8 cellular contexts compared by ENCODE assay signal in the genomic region with DNA sequence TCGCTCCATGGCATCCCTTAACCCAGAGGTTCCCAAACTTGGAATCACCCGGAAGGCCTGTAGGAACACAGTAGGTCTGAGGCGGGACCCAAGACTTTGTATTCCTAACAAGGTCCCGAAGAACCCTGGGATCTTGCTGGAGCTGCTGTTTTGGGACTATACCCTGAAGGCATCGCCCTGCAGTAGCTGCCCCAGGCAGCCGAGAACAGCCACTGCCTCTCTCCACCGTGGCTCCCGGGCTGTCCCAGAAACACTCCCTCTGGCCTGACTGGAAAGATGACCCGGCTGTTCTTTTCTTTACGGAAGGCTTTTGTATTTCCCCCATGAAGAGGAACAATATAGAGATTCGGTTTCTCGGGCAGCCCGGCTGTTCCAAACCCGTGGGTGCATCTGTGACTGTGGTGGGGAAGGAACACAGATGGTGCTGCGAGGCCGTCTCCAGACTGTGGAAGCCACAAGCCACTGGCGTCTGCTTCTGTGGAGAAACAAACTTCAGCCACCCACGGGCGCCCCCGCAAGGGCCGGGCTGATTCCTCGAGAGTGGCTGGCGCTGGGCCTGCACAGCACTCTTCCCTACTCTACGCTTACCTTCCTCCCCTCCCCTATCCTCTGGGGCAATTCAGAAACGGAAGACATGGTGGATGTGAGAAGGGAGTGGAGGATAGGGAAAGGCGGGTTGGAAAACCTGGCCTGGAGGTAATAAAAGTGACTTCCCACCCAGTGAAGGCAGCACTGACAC. TPM values are rescaled to one million over a fixed set of nuclear protein-coding genes. Genes with fewer than 3 reads are reported as not detected.
A peak's percentile ranks its signal among the peaks of the same experiment; 100 is the strongest.
DNase-seq lines count a peak whose midpoint lies in the region; ATAC-seq, FAIRE-seq and TF ChIP-seq lines count a peak whose summit lies in the region.

No MANE protein-coding gene starts in this region.

- H3K9me3 ChIP-seq in ES-I3 (ENCODE audit: control insufficient read depth, insufficient read depth, low read length) (no peaks in the 10 kb centered on the region), pancreas (no peaks in the 10 kb centered on the region)

- H3K27ac ChIP-seq in pancreas = no peak overlapping the region

- DNase-seq in NCI-H2171 treated with DMSO at 0.1 percent for 48 hours (lab: John Stamatoyannopoulos, UW) = peak; percentile 94
- peak; percentile 5 to 30 for DNase-seq in foreskin fibroblast
- peak in 2 of 6 donors; percentile 45 to 63 for DNase-seq in pancreas
- DNase-seq in SIG-M5 (lab: John Stamatoyannopoulos, UW) = no peak
- DNase-seq in stimulated activated CD4-positive, alpha-beta T cell treated with anti-CD3 and anti-CD28 coated beads, Interleukin-4, amount 100 ng/mL, for 24 hours = no peak
- no peak for DNase-seq in urothelium cell line (ENCODE audit: low spot score)
- no peak for DNase-seq in NOMO-1 treated with dmso at 0.1 percent for 144 hours (lab: John Stamatoyannopoulos, UW; ENCODE audit: unreplicated experiment)

- peak; percentile 35 to 85 (median 64) for ATAC-seq in pancreas

- 31 to 42% methylated on average over 26 of the region's 26 CpGs for WGBS in pancreas, 2 donors

- H3K27me3 ChIP-seq in pancreas = no peaks in the 10 kb centered on the region

- FAIRE-seq in pancreas (lab: Jason Lieb, UNC) = no peak
- no peak for FAIRE-seq in urothelium cell line (lab: Jason Lieb, UNC)

- peaks cover 25% of the 10 kb centered on the region for H3K4me1 ChIP-seq in ES-I3 (ENCODE audit: insufficient read depth, low read length)
- H3K4me1 ChIP-seq in pancreas = no peaks in the 10 kb centered on the region

- peak overlapping the region; percentile 72 for H3K9ac ChIP-seq in ES-I3 (ENCODE audit: low read depth, low read length)

- intact Hi-C loops in pancreas (cut with DNase I) = no loop called here

- H3K4me3 ChIP-seq in foreskin fibroblast (ENCODE audit: low read depth in 1 of 2, low read length in 2 of 2) (no peak overlapping the region), pancreas (peak overlapping the region in 1 of 4 donors; percentile 17)

- TF ChIP-seq CTCF in foreskin fibroblast (IDR thresholded peaks at IDR 0.05; ENCODE audit: low read depth, low read length) (no peak), pancreas (IDR thresholded peaks at IDR 0.05) (no peak)

- H3K36me3 ChIP-seq in ES-I3 (ENCODE audit: insufficient read depth, low read length) (no peaks in the 10 kb centered on the region; the same call in 1 of the 2 replicates), pancreas (no peaks in the 10 kb centered on the region)

RNA-seq across cellular contexts. Expression of a gene that starts 33.8 kb away (rescaled TPM):
- 1 to 10 TPM in 1 of 6 donors, under 1 TPM in 4, not detected in 1; 0.16 to 1.9 (median 0.57) TPM for total RNA-seq in pancreas
- polyA plus RNA-seq in pancreas = under 1 TPM; 0.15 to 0.35 TPM

RNA-seq across cellular contexts. Expression of a gene that starts 58.5 kb away (rescaled TPM):
- total RNA-seq in pancreas = 1 to 10 TPM; 1.4 to 5.6 (median 3.5) TPM
- polyA plus RNA-seq in pancreas = 1 to 10 TPM; 2.2 to 4.0 TPM

Comparison
In these comparisons a context has a peak if more than half of its experiments do, and no peak if none do; other contexts are left out.
1. DNase-seq: peak in NCI-H2171 treated with DMSO at 0.1 percent for 48 hours (single experiment) and foreskin fibroblast (2 of 2); none in SIG-M5 (single experiment), stimulated activated CD4-positive, alpha-beta T cell treated with anti-CD3 and anti-CD28 coated beads, Interleukin-4, amount 100 ng/mL, for 24 hours (single experiment), urothelium cell line (single experiment) and NOMO-1 treated with dmso at 0.1 percent for 144 hours (single experiment).